Comparison of ENCODE assay signal across 29 cellular contexts in genomic region chr17:56637254-56637653, GRCh38. TPM values are rescaled to one million over a fixed set of nuclear protein-coding genes. Genes with fewer than 3 reads are reported as not detected.
"Had no signal": no experiment of that assay in that cellular context is flagged by ENCODE, and none has a peak within 500 bp of the region (broad histone marks: within the 10 kb centered on the region; RNA-seq: fewer than 3 reads in every experiment).

No MANE protein-coding gene starts in this region.

- H3K9me3 ChIP-seq: ascending aorta, gastrocnemius medialis, heart left ventricle had no signal

- ATAC-seq: activated naive CD4-positive, alpha-beta T cell treated with anti-CD3 and anti-CD28 coated beads, Interleukin-2, amount 50 U/mL, for 72 hours; activated T-cell treated with anti-CD3 and anti-CD28 coated beads, Interleukin-2, amount 50 U/mL, for 72 hours; esophagus mucosa; gastrocnemius medialis; heart left ventricle had no signal

- DNase-seq: activated CD4-positive, alpha-beta memory T cell treated with anti-CD3 and anti-CD28 coated beads, Interleukin-2, amount 10 ng/mL, durations not matched to agents 7 days and 5 days; activated CD4-positive, alpha-beta T cell treated with anti-CD3 and anti-CD28 coated beads for 1 hour; activated CD4-positive, alpha-beta T cell treated with anti-CD3 and anti-CD28 coated beads for 4 hours; activated CD4-positive, alpha-beta T cell treated with anti-CD3 and anti-CD28 coated beads, Interleukin-2, amount 10 ng/mL, durations not matched to agents 7 days and 5 days; activated CD4-positive, alpha-beta T cell treated with anti-CD3 and anti-CD28 coated beads, Interleukin-2, amount 50 U/mL, for 4 hours; activated CD8-positive, alpha-beta memory T cell treated with anti-CD3 and anti-CD28 coated beads, Interleukin-2, amount 50 U/mL, for 48 hours; activated gamma-delta T cell; activated naive CD4-positive, alpha-beta T cell; activated naive CD4-positive, alpha-beta T cell treated with anti-CD3 and anti-CD28 coated beads, Interleukin-2, amount 10 ng/mL, durations not matched to agents 7 days and 5 days; activated naive CD8-positive, alpha-beta T cell treated with anti-CD3 and anti-CD28 coated beads, Interleukin-2, amount 10 ng/mL, durations not matched to agents 7 days and 5 days; activated T-cell treated with anti-CD3 and anti-CD28 coated beads for 4 hours; activated T-cell treated with anti-CD3 and anti-CD28 coated beads, Interleukin-2, amount 50 U/mL, for 24 hours; activated T-cell treated with anti-CD3 and anti-CD28 coated beads, Interleukin-2, amount 50 U/mL, for 72 hours; brain microvascular endothelial cell; dorsolateral prefrontal cortex; effector memory CD4-positive, alpha-beta T cell; endodermal cell; foreskin fibroblast; gastrocnemius medialis; glutamatergic neuron; heart left ventricle; T-helper 2 cell had no signal

- H3K36me3 Mint-ChIP-seq: activated naive CD4-positive, alpha-beta T cell treated with anti-CD3 and anti-CD28 coated beads, Interleukin-2, amount 10 ng/mL, durations not matched to agents 7 days and 5 days; activated naive CD4-positive, alpha-beta T cell treated with anti-CD3 and anti-CD28 coated beads, Interleukin-2, amount 50 U/mL, for 72 hours; activated naive CD8-positive, alpha-beta T cell treated with anti-CD3 and anti-CD28 coated beads, Interleukin-2, amount 10 ng/mL, durations not matched to agents 7 days and 5 days had no signal

- H3K4me1 Mint-ChIP-seq: activated CD4-positive, alpha-beta memory T cell treated with anti-CD3 and anti-CD28 coated beads, Interleukin-2, amount 10 ng/mL, durations not matched to agents 7 days and 5 days; activated CD4-positive, alpha-beta T cell treated with anti-CD3 and anti-CD28 coated beads, Interleukin-2, amount 10 ng/mL, durations not matched to agents 7 days and 5 days; activated naive CD4-positive, alpha-beta T cell treated with anti-CD3 and anti-CD28 coated beads, Interleukin-2, amount 10 ng/mL, durations not matched to agents 7 days and 5 days; activated naive CD8-positive, alpha-beta T cell treated with anti-CD3 and anti-CD28 coated beads, Interleukin-2, amount 10 ng/mL, durations not matched to agents 7 days and 5 days; central memory CD8-positive, alpha-beta T cell had no signal

- H3K4me3 ChIP-seq: ascending aorta, coronary artery, dorsolateral prefrontal cortex, gastrocnemius medialis, heart left ventricle had no signal

- H3K36me3 ChIP-seq: ascending aorta, brain microvascular endothelial cell, gastrocnemius medialis, heart left ventricle had no signal

- H3K27ac Mint-ChIP-seq: activated CD4-positive, alpha-beta memory T cell treated with anti-CD3 and anti-CD28 coated beads, Interleukin-2, amount 10 ng/mL, durations not matched to agents 7 days and 5 days; activated CD4-positive, alpha-beta T cell treated with anti-CD3 and anti-CD28 coated beads, Interleukin-2, amount 10 ng/mL, durations not matched to agents 7 days and 5 days; activated naive CD4-positive, alpha-beta T cell treated with anti-CD3 and anti-CD28 coated beads, Interleukin-2, amount 10 ng/mL, durations not matched to agents 7 days and 5 days; activated naive CD4-positive, alpha-beta T cell treated with anti-CD3 and anti-CD28 coated beads, Interleukin-2, amount 50 U/mL, for 72 hours; activated naive CD8-positive, alpha-beta T cell treated with anti-CD3 and anti-CD28 coated beads, Interleukin-2, amount 10 ng/mL, durations not matched to agents 7 days and 5 days; activated T-cell treated with anti-CD3 and anti-CD28 coated beads, Interleukin-2, amount 50 U/mL, for 24 hours; activated T-cell treated with anti-CD3 and anti-CD28 coated beads, Interleukin-2, amount 50 U/mL, for 72 hours; dendritic cell treated with granulocyte-macrophage colony-stimulating factor and Interleukin-4, amounts not matched to agents 40 ng/mL and 50 ng/mL, for 4 days; endodermal cell had no signal

- H3K9me3 Mint-ChIP-seq: activated CD4-positive, alpha-beta memory T cell treated with anti-CD3 and anti-CD28 coated beads, Interleukin-2, amount 10 ng/mL, durations not matched to agents 7 days and 5 days; activated CD4-positive, alpha-beta T cell treated with anti-CD3 and anti-CD28 coated beads, Interleukin-2, amount 10 ng/mL, durations not matched to agents 7 days and 5 days; activated naive CD4-positive, alpha-beta T cell treated with anti-CD3 and anti-CD28 coated beads, Interleukin-2, amount 10 ng/mL, durations not matched to agents 7 days and 5 days; activated naive CD4-positive, alpha-beta T cell treated with anti-CD3 and anti-CD28 coated beads, Interleukin-2, amount 50 U/mL, for 72 hours; activated naive CD8-positive, alpha-beta T cell treated with anti-CD3 and anti-CD28 coated beads, Interleukin-2, amount 10 ng/mL, durations not matched to agents 7 days and 5 days; activated T-cell treated with anti-CD3 and anti-CD28 coated beads, Interleukin-2, amount 50 U/mL, for 24 hours; activated T-cell treated with anti-CD3 and anti-CD28 coated beads, Interleukin-2, amount 50 U/mL, for 72 hours; central memory CD8-positive, alpha-beta T cell; dendritic cell treated with granulocyte-macrophage colony-stimulating factor and Interleukin-4, amounts not matched to agents 40 ng/mL and 50 ng/mL, for 4 days; endodermal cell had no signal

- H3K27me3 ChIP-seq: ascending aorta had no signal

- H3K4me1 ChIP-seq: ascending aorta, heart left ventricle had no signal

- H3K4me3 Mint-ChIP-seq: activated CD4-positive, alpha-beta memory T cell treated with anti-CD3 and anti-CD28 coated beads, Interleukin-2, amount 10 ng/mL, durations not matched to agents 7 days and 5 days; activated CD4-positive, alpha-beta T cell treated with anti-CD3 and anti-CD28 coated beads, Interleukin-2, amount 10 ng/mL, durations not matched to agents 7 days and 5 days; activated naive CD4-positive, alpha-beta T cell treated with anti-CD3 and anti-CD28 coated beads, Interleukin-2, amount 10 ng/mL, durations not matched to agents 7 days and 5 days; activated naive CD8-positive, alpha-beta T cell treated with anti-CD3 and anti-CD28 coated beads, Interleukin-2, amount 10 ng/mL, durations not matched to agents 7 days and 5 days; activated T-cell treated with anti-CD3 and anti-CD28 coated beads, Interleukin-2, amount 50 U/mL, for 24 hours; activated T-cell treated with anti-CD3 and anti-CD28 coated beads, Interleukin-2, amount 50 U/mL, for 72 hours; central memory CD8-positive, alpha-beta T cell; dendritic cell treated with granulocyte-macrophage colony-stimulating factor and Interleukin-4, amounts not matched to agents 40 ng/mL and 50 ng/mL, for 4 days; endodermal cell had no signal

- H3K27ac ChIP-seq: ascending aorta, brain microvascular endothelial cell, coronary artery, dorsolateral prefrontal cortex, gastrocnemius medialis, heart left ventricle had no signal

RNA-seq across cellular contexts. Expression of gene NOG, which starts 43.8 kb away (rescaled TPM):
- total RNA-seq: ascending aorta, cardiac septum, esophagus mucosa had no signal
